22 cellular contexts compared by ENCODE assay signal in genomic region chr1:20887269-20887668, GRCh38.
A peak's percentile ranks its signal among the peaks of the same experiment; 100 is the strongest.
DNase-seq lines count a peak whose midpoint lies in the region; ATAC-seq and TF ChIP-seq lines count a peak whose summit lies in the region.
"Had no signal": no experiment of that assay in that cellular context is flagged by ENCODE, and none has a peak within 500 bp of the region (broad histone marks: within the 10 kb centered on the region; RNA-seq: fewer than 3 reads in every experiment).

No MANE protein-coding gene starts in this region.

- WGBS in thyroid gland, 2 donors, result 93 to 95% methylated on average over 2 of the region's 2 CpGs

- H3K9me3 ChIP-seq in Panc1 (ENCODE audit: control insufficient read depth, insufficient read depth, low read depth, low read length) (no peaks in the 10 kb centered on the region), thyroid gland (no peaks in the 10 kb centered on the region)
- H3K9me3 ChIP-seq: BE2C; BLaER1 treated with 17β-estradiol and CSF1 and Interleukin-3, amounts not matched to agents 10 nM and 100 nM had no signal

- TF ChIP-seq POLR2A in thyroid gland (IDR thresholded peaks at IDR 0.05), result no peak

- in situ Hi-C loops in Panc1 (cut with HindIII; ENCODE audit: low pct_unique_long_range_greater_than_20kb, low sequenced_read_pairs), result no loop called here

- POLR2A ChIA-PET in Panc1 (lab: Charles Lee), result no interaction called here

- H3K27ac ChIP-seq in Panc1 (ENCODE audit: low read length) (peak overlapping the region; percentile 13; the same call in 1 of the 2 replicates), VCaP (peak overlapping the region; percentile 44), thyroid gland (no peak overlapping the region)
- H3K27ac ChIP-seq: 22Rv1; BLaER1 treated with 17β-estradiol and CSF1 and Interleukin-3, amounts not matched to agents 10 nM and 100 nM had no signal

- CTCF ChIA-PET in Panc1 (lab: Charles Lee), result no interaction called here

- H3K27me3 ChIP-seq in Panc1 (ENCODE audit: control insufficient read depth, insufficient read depth, low read length) (no peaks in the 10 kb centered on the region), thyroid gland (no peaks in the 10 kb centered on the region)
- H3K27me3 ChIP-seq: BE2C; BLaER1 treated with 17β-estradiol and CSF1 and Interleukin-3, amounts not matched to agents 10 nM and 100 nM had no signal

- no peak for TF ChIP-seq CTCF in Panc1 (IDR thresholded peaks at IDR 0.05)
- TF ChIP-seq CTCF in VCaP (conservative IDR thresholded peaks at IDR 0.05), result no peak
- no peak for TF ChIP-seq CTCF in thyroid gland (IDR thresholded peaks at IDR 0.05)

- no peak overlapping the region for H3K4me3 ChIP-seq in Panc1 (ENCODE audit: low read depth in 2 of 2, low read length in 2 of 2)
- H3K4me3 ChIP-seq in thyroid gland (replicated peaks in 1 of 3), result no peak overlapping the region
- H3K4me3 ChIP-seq: BLaER1 treated with 17β-estradiol and CSF1 and Interleukin-3, amounts not matched to agents 10 nM and 100 nM; GM12878; GM23338 had no signal

- peak; percentile 59 for DNase-seq in NCI-H82 (lab: John Stamatoyannopoulos, UW)
- no peak for DNase-seq in NCI-H82 treated with DMSO at 0.1 percent for 48 hours (lab: John Stamatoyannopoulos, UW; ENCODE audit: unreplicated experiment)
- no peak for DNase-seq in Panc1 (ENCODE audit: low read depth, low spot score)
- no peak for DNase-seq in thyroid gland
- DNase-seq: ACHN; AML-193; BE2C; CD4-positive, alpha-beta T cell; CD8-positive, alpha-beta memory T cell; DMS 273 treated with DMSO at 0.1 percent for 48 hours; DMS79; EL; GDM1; H9; HFFc6 had no signal

- intact Hi-C loops in Panc1 (cut with micrococcal nuclease; ENCODE audit: unreplicated experiment) (no loop called here), thyroid gland (cut with DNase I) (no loop called here)

- H3K36me3 ChIP-seq in Panc1 (ENCODE audit: control insufficient read depth, insufficient read depth, low read length), result peaks cover 23% of the 10 kb centered on the region
- peaks cover 2 to 8% of the 10 kb centered on the region in 2 donors for H3K36me3 ChIP-seq in thyroid gland
- H3K36me3 ChIP-seq: BE2C had no signal

- H3K4me1 ChIP-seq in Panc1 (ENCODE audit: control insufficient read depth, insufficient read depth, low read length) (no peaks in the 10 kb centered on the region; the same call in 1 of the 2 replicates), thyroid gland (no peaks in the 10 kb centered on the region)
- H3K4me1 ChIP-seq: BE2C had no signal

- BruUV-seq in Panc1 (replicated peaks; lab: Mats Ljungman, UMichigan), result no TSS peak

- ATAC-seq in Panc1 (no peak), GM19351 (IDR thresholded peaks at IDR 0.05; ENCODE audit: unreplicated experiment) (no peak)
- ATAC-seq: GM12878, GM23338, HCT116 had no signal

Comparison
In these comparisons a context has a peak if more than half of its experiments do, and no peak if none do; other contexts are left out.
1. H3K27ac ChIP-seq: peak in Panc1 (single experiment) and VCaP (single experiment); none in thyroid gland (0 of 3).